9 cellular contexts compared by ENCODE assay signal in the genomic region with DNA sequence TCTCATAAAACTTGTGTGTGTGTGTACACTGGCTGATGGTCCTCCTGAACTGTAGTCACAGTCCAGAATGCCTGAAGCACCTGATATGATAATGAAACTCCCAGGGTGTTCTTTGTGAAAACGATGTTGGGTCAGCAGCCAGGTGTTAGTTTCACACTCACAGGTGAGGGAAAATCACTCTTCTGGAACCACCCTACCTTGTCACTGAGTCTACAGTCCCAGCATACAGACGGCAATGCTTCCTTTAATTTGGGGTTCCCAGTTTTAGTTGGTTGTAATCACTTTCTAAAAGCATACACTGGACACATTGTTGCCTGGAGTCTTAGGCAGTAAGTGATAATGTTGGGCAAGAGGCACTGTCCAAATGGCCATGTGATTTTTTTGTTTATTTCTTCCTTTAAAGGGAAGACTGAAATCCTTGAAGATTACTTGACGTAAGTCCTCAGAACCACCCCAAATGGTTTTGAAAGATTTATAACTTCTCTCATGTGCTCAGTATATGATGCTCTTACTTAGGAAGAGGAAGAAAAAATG. TPM values are rescaled to one million over a fixed set of nuclear protein-coding genes. Genes with fewer than 3 reads are reported as not detected.
DNase-seq lines count a peak whose midpoint lies in the region; ATAC-seq and TF ChIP-seq lines count a peak whose summit lies in the region.
"Had no signal": no experiment of that assay in that cellular context is flagged by ENCODE, and none has a peak within 500 bp of the region (broad histone marks: within the 10 kb centered on the region; RNA-seq: fewer than 3 reads in every experiment).

No MANE protein-coding gene starts in this region.

- H3K4me3 Mint-ChIP-seq in activated CD8-positive, alpha-beta memory T cell treated with anti-CD3 and anti-CD28 coated beads, Interleukin-2, amount 10 ng/mL, durations not matched to agents 7 days and 5 days = no peak overlapping the region
- H3K4me3 Mint-ChIP-seq: activated naive CD8-positive, alpha-beta T cell had no signal

- no peak for TF ChIP-seq CTCF in uterus (IDR thresholded peaks at IDR 0.05)

- peak; percentile 18 for DNase-seq in activated CD8-positive, alpha-beta memory T cell treated with anti-CD3 and anti-CD28 coated beads, Interleukin-2, amount 10 ng/mL, durations not matched to agents 7 days and 5 days
- DNase-seq in activated CD8-positive, alpha-beta memory T cell treated with anti-CD3 and anti-CD28 coated beads, Interleukin-2, amount 50 U/mL, for 4 hours = no peak
- peak; percentile 58 for DNase-seq in germinal center (ENCODE audit: low spot score)
- DNase-seq in uterus = no peak
- no peak for DNase-seq in effector CD8-positive, alpha-beta T cell (lab: John Stamatoyannopoulos, UW)
- DNase-seq in SKM-1 (lab: John Stamatoyannopoulos, UW; ENCODE audit: unreplicated experiment) = no peak
- no peak for DNase-seq in retina

- H3K27ac ChIP-seq in uterus = peak overlapping the region; percentile 84 to 86

- peak in 1 of 2 donors; percentile 50 for TF ChIP-seq POLR2A in uterus (IDR thresholded peaks at IDR 0.05)

- no peak overlapping the region for H3K4me3 ChIP-seq in uterus

- no peak overlapping the region for H3K27ac Mint-ChIP-seq in activated CD8-positive, alpha-beta memory T cell treated with anti-CD3 and anti-CD28 coated beads, Interleukin-2, amount 10 ng/mL, durations not matched to agents 7 days and 5 days
- H3K27ac Mint-ChIP-seq: activated naive CD8-positive, alpha-beta T cell had no signal

- no peaks in the 10 kb centered on the region for H3K9me3 ChIP-seq in uterus

- no peaks in the 10 kb centered on the region for H3K36me3 Mint-ChIP-seq in activated CD8-positive, alpha-beta memory T cell treated with anti-CD3 and anti-CD28 coated beads, Interleukin-2, amount 10 ng/mL, durations not matched to agents 7 days and 5 days
- H3K36me3 Mint-ChIP-seq: activated naive CD8-positive, alpha-beta T cell had no signal

- no peaks in the 10 kb centered on the region for H3K36me3 ChIP-seq in uterus

- no peaks in the 10 kb centered on the region for H3K9me3 Mint-ChIP-seq in activated CD8-positive, alpha-beta memory T cell treated with anti-CD3 and anti-CD28 coated beads, Interleukin-2, amount 10 ng/mL, durations not matched to agents 7 days and 5 days (ENCODE audit: low read depth)

- CTCF ChIA-PET in activated CD8-positive, alpha-beta memory T cell treated with anti-CD3 and anti-CD28 coated beads, Interleukin-2, amount 10 ng/mL, durations not matched to agents 7 days and 5 days (lab: Charles Lee) = interaction anchor here (1.4 to 1.6 kb wide), 2 partner anchors 9 to 40 kb away, joined by 3 to 9 read pairs; a partner anchor contains a TSS

- H3K4me1 Mint-ChIP-seq in activated CD8-positive, alpha-beta memory T cell treated with anti-CD3 and anti-CD28 coated beads, Interleukin-2, amount 10 ng/mL, durations not matched to agents 7 days and 5 days = peaks cover 17% of the 10 kb centered on the region

- intact Hi-C loops in uterus (cut with DNase I; ENCODE audit: low total_unique reads) = no loop called here

- H3K27me3 Mint-ChIP-seq in activated CD8-positive, alpha-beta memory T cell treated with anti-CD3 and anti-CD28 coated beads, Interleukin-2, amount 10 ng/mL, durations not matched to agents 7 days and 5 days = no peaks in the 10 kb centered on the region
- H3K27me3 Mint-ChIP-seq: activated naive CD8-positive, alpha-beta T cell had no signal

- H3K4me1 ChIP-seq in uterus = peaks cover 10 to 11% of the 10 kb centered on the region in 2 donors

- ATAC-seq in activated CD8-positive, alpha-beta memory T cell treated with anti-CD3 and anti-CD28 coated beads, Interleukin-2, amount 10 ng/mL, durations not matched to agents 7 days and 5 days = no peak
- peak; percentile 46 for ATAC-seq in HG03469 (IDR thresholded peaks at IDR 0.05; ENCODE audit: unreplicated experiment)

- H3K27me3 ChIP-seq in uterus = no peaks in the 10 kb centered on the region

RNA-seq across cellular contexts. Expression of a gene that starts 18.2 kb away (rescaled TPM):
- 100 to 1,000 TPM; 141 to 142 TPM for total RNA-seq in activated CD8-positive, alpha-beta memory T cell treated with anti-CD3 and anti-CD28 coated beads, Interleukin-2, amount 10 ng/mL, durations not matched to agents 7 days and 5 days
- total RNA-seq in uterus = 100 to 1,000 TPM in 2 of 4 donors, 10 to 100 TPM in 2; 67.6 to 136 (median 99.5) TPM

RNA-seq across cellular contexts. Expression of a gene that starts 40.2 kb away (rescaled TPM):
- 10 to 100 TPM; 23.2 to 25.2 TPM for total RNA-seq in activated CD8-positive, alpha-beta memory T cell treated with anti-CD3 and anti-CD28 coated beads, Interleukin-2, amount 10 ng/mL, durations not matched to agents 7 days and 5 days
- total RNA-seq in uterus = 10 to 100 TPM in 3 of 4 donors, 1 to 10 TPM in 1; 8.5 to 43.6 (median 34.6) TPM

Comparison
In these comparisons a context has a peak if more than half of its experiments do, and no peak if none do; other contexts are left out.
1. DNase-seq: peak in activated CD8-positive, alpha-beta memory T cell treated with anti-CD3 and anti-CD28 coated beads, Interleukin-2, amount 10 ng/mL, durations not matched to agents 7 days and 5 days (single experiment) and germinal center (single experiment); none in activated CD8-positive, alpha-beta memory T cell treated with anti-CD3 and anti-CD28 coated beads, Interleukin-2, amount 50 U/mL, for 4 hours (single experiment), uterus (0 of 2), effector CD8-positive, alpha-beta T cell (single experiment), SKM-1 (single experiment) and retina (single experiment).